In the genomic region with DNA sequence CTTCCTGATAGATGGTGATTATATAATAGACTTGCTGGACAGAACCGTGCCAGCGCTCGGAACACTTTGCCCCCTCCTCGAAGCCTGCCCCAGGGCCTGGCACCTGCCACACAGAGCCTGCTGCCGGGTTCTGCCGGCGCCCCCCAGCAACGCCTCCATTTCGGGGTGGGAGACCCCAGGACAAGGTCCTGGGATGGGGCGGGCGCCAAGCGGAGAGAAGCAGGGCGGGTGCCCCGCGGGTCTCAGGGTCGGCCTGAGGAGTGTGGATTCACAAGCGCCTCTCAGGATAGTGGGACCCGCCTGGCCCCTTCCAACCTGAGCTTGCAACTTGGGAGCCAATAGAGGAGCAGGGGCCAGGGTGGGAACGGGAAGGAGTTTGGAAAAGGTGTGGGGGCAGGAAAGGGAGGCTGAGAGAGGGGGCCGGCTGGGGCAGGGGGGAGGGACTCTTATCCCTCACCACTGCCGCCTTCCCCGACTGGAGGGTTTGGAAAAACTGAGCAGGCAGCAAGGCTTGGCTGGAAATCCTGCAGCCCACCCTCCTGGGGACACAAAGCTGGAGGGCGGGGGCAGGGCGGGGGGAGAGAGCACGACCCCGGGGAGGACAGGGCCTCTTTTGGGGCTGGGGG, we compare ENCODE assay signal across 8 cellular contexts. TPM values are rescaled to one million over a fixed set of nuclear protein-coding genes. Genes with fewer than 3 reads are reported as not detected.
A peak's percentile ranks its signal among the peaks of the same experiment; 100 is the strongest.
DNase-seq lines count a peak whose midpoint lies in the region; ATAC-seq and TF ChIP-seq lines count a peak whose summit lies in the region.

No MANE protein-coding gene starts in this region.

- peak; percentile 65 for DNase-seq in AG08395 (ENCODE audit: low spot score)
- no peak for DNase-seq in GM12865 (ENCODE audit: low read depth)
- peak; percentile 77 for DNase-seq in NCI-H345 (lab: John Stamatoyannopoulos, UW)
- peak; percentile 44 for DNase-seq in activated gamma-delta T cell (lab: John Stamatoyannopoulos, UW)
- peak in 1 of 2 donors; percentile 78 for DNase-seq in foreskin keratinocyte
- DNase-seq in nucleus accumbens (lab: John Stamatoyannopoulos, UW) = peak in 53 of 56 donors; percentile 52 to 96 (median 82)

- H3K27me3 ChIP-seq in foreskin keratinocyte = no peaks in the 10 kb centered on the region

- ATAC-seq in foreskin keratinocyte = peak; percentile 11
- no peak for ATAC-seq in HG03139 (IDR thresholded peaks at IDR 0.05; ENCODE audit: unreplicated experiment)
- ATAC-seq in GM19463 (IDR thresholded peaks at IDR 0.05; ENCODE audit: unreplicated experiment) = no peak

- peak overlapping the region; percentile 67 for H3K27ac ChIP-seq in foreskin keratinocyte

- H3K4me3 ChIP-seq in GM12865 (ENCODE audit: low read depth, low read length) = peak overlapping the region; percentile 72

- TF ChIP-seq CTCF in GM12865 (IDR thresholded peaks at IDR 0.05; ENCODE audit: insufficient read depth, low read depth, low read length, missing control alignments) (no peak), foreskin keratinocyte (conservative IDR thresholded peaks at IDR 0.05) (no peak)

- H3K4me1 ChIP-seq in foreskin keratinocyte = peaks cover 8% of the 10 kb centered on the region

RNA-seq across cellular contexts. Expression of gene BCL9L, which starts 3.3 kb away (rescaled TPM):
- total RNA-seq in foreskin keratinocyte = 54.6 and 61.4 TPM in 2 replicates
- polyA plus RNA-seq in foreskin keratinocyte = 22.1 and 22.9 TPM in 2 replicates

RNA-seq across cellular contexts. Expression of gene UPK2, which starts 27.1 kb away (rescaled TPM):
- 0.11 and 0.20 TPM in 2 replicates for total RNA-seq in foreskin keratinocyte
- polyA plus RNA-seq in foreskin keratinocyte = 0.25 and 0.32 TPM in 2 replicates

RNA-seq across cellular contexts. Expression of gene FOXR1, which starts 42.6 kb away (rescaled TPM):
- not detected in 2 replicates for total RNA-seq in foreskin keratinocyte
- polyA plus RNA-seq in foreskin keratinocyte = not detected in 2 replicates

RNA-seq across cellular contexts. Expression of gene CXCR5, which starts 45.3 kb away (rescaled TPM):
- total RNA-seq in foreskin keratinocyte = not detected in 2 replicates
- 0.01 TPM in 1 of 2 replicates, not detected in the other for polyA plus RNA-seq in foreskin keratinocyte
